8 cellular contexts compared by ENCODE assay signal in the genomic region with DNA sequence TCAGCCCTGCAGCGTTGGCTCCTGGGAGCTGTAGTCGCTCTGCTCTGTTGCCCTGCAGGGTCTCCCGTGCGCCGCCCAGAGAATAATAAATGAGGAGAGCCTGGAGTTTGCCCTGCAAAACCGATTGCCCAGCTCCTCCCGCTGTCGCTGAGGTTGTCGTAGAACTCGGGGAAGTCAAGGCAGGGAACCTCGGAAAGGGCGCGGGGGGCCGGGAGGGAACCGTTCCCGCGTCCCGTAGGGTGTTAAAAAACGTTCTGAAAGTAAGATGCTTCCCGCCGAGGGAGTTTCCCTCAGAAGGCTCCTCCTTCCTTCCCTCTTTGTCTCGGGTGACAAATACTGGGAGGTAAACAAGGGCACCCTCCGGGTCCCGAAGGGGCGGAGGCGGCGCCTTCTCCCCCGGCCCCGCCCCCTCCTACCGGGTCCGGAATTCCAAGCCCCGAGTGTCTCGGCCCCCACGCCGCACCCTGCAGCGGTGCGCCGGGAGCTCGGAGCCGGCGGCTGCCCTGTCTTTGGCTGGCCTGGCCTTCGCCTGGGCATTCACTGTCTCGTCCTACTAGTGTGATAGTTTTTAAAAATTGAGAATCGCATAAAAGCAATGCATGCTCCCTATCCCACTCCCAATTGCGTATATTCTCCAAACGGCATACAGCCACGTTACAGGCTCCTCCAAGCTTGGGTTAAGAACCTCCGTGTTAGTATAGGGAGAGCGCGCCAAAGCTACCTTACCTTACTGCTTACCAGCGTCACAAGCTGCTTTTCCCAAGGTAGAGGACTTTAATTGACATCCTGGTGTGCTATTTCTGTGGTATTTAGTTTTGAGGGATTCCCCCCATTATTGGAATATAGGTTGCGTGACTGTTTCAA. TPM values are rescaled to one million over a fixed set of nuclear protein-coding genes. Genes with fewer than 3 reads are reported as not detected.
DNase-seq lines count a peak whose midpoint lies in the region; ATAC-seq, FAIRE-seq and TF ChIP-seq lines count a peak whose summit lies in the region.

No MANE protein-coding gene starts in this region.

- TF ChIP-seq CTCF in GM13976 (IDR thresholded peaks at IDR 0.05; ENCODE audit: borderline replicate concordance, control extremely low read depth, extremely low read depth, insufficient read depth, missing control alignments) (no peak), NB4 (IDR thresholded peaks at IDR 0.05; ENCODE audit: low read depth, low read length) (no peak), brain microvascular endothelial cell (IDR thresholded peaks at IDR 0.05; ENCODE audit: low read depth, low read length, missing control alignments) (no peak)

- FAIRE-seq in A204.1 (lab: Jason Lieb, UNC): peak; percentile 79

- H3K9me3 ChIP-seq in SJCRH30 (replicated peaks) (no peaks in the 10 kb centered on the region), iPS-18a (ENCODE audit: control insufficient read depth, low read depth, low read length) (no peaks in the 10 kb centered on the region), skeletal muscle tissue (ENCODE audit: control insufficient read depth in 3 of 3, low read length in 3 of 3) (no peaks in the 10 kb centered on the region)

- H3K9ac ChIP-seq in iPS-18a (ENCODE audit: low read length) (peak overlapping the region; percentile 99), skeletal muscle tissue (ENCODE audit: low read depth in 1 of 3, low read length in 3 of 3) (peak overlapping the region; percentile 66 to 77 (median 74))

- in situ Hi-C loops in GM13976 (cut with MboI; ENCODE audit: low sequenced_read_pairs, unreplicated experiment): no loop called here
- in situ Hi-C loops in brain microvascular endothelial cell (cut with HindIII; ENCODE audit: low pct_ligation_motif_present, low sequenced_read_pairs): no loop called here

- H3K36me3 ChIP-seq in SJCRH30 (peaks cover 34% of the 10 kb centered on the region), brain microvascular endothelial cell (replicated peaks) (no peaks in the 10 kb centered on the region), iPS-18a (ENCODE audit: control insufficient read depth, low read depth, low read length) (peaks cover 30% of the 10 kb centered on the region), skeletal muscle tissue (ENCODE audit: control insufficient read depth in 3 of 3, insufficient read depth in 3 of 3, low read length in 3 of 3) (peaks cover 0 to 18% (median 12%) of the 10 kb centered on the region in 3 donors)

- peak; percentile 57 for TF ChIP-seq POLR2A in NB4 (IDR thresholded peaks at IDR 0.05; ENCODE audit: extremely low read depth, insufficient read length)

- H3K27me3 ChIP-seq in SJCRH30 (no peaks in the 10 kb centered on the region; the same call in 1 of the 2 replicates), brain microvascular endothelial cell (replicated peaks) (no peaks in the 10 kb centered on the region), iPS-18a (ENCODE audit: control insufficient read depth, insufficient read depth, low read length) (no peaks in the 10 kb centered on the region), skeletal muscle tissue (ENCODE audit: control insufficient read depth in 3 of 3, insufficient read depth in 3 of 3, low read length in 3 of 3) (no peaks in the 10 kb centered on the region)

- H3K27ac ChIP-seq in SJCRH30 (peak overlapping the region; percentile 99), brain microvascular endothelial cell (peak overlapping the region; percentile 75), iPS-18a (ENCODE audit: low read length) (peak overlapping the region; percentile 95), skeletal muscle tissue (ENCODE audit: low read depth, low read length) (peak overlapping the region; percentile 31)

- DNase-seq in GM13976 (ENCODE audit: low spot score): peak; percentile 80
- peak; percentile 92 for DNase-seq in NB4 (ENCODE audit: low read depth)
- DNase-seq in SJCRH30: peak; percentile 83 to 88
- peak; percentile 56 for DNase-seq in brain microvascular endothelial cell

- H3K4me1 ChIP-seq in SJCRH30 (peaks cover 6% of the 10 kb centered on the region), iPS-18a (ENCODE audit: control insufficient read depth, low read depth, low read length) (peaks cover 17% of the 10 kb centered on the region), skeletal muscle tissue (ENCODE audit: control insufficient read depth in 3 of 3, insufficient read depth in 3 of 3, low read length in 3 of 3) (peaks cover 11 to 14% (median 13%) of the 10 kb centered on the region in 3 donors)

- ATAC-seq in HG02678 (IDR thresholded peaks at IDR 0.05; ENCODE audit: unreplicated experiment): peak; percentile 24

- peak overlapping the region; percentile 73 for H3K4me3 ChIP-seq in NB4 (ENCODE audit: low read depth, low read length)
- peak overlapping the region; percentile 94 for H3K4me3 ChIP-seq in SJCRH30
- H3K4me3 ChIP-seq in brain microvascular endothelial cell (ENCODE audit: low read depth, low read length): peak overlapping the region; percentile 94
- peak overlapping the region; percentile 72 for H3K4me3 ChIP-seq in iPS-18a (ENCODE audit: low read length)
- H3K4me3 ChIP-seq in skeletal muscle tissue (ENCODE audit: low read length in 3 of 3): peak overlapping the region; percentile 87 to 94 (median 91)

RNA-seq across cellular contexts. Expression of a gene that starts 1.0 kb away (rescaled TPM):
- total RNA-seq in SJCRH30 (2014; rRNA removed; shearing (Covaris generic)): 281 and 327 TPM in 2 replicates
- total RNA-seq in skeletal muscle tissue: 39.7 TPM

RNA-seq across cellular contexts. Expression of a gene that starts 35.6 kb away (rescaled TPM):
- 29.0 and 30.6 TPM in 2 replicates for total RNA-seq in SJCRH30 (2014; rRNA removed; shearing (Covaris generic))
- 6.3 TPM for total RNA-seq in skeletal muscle tissue

Comparison
In these comparisons a context has a peak if more than half of its experiments do, and no peak if none do; other contexts are left out.
1. Peak in every context shown above with its lines: DNase-seq, ATAC-seq, H3K4me3 ChIP-seq and H3K27ac ChIP-seq.
2. H3K27ac ChIP-seq: peak in every context shown above with its lines; median percentile 99 in SJCRH30; 95 in iPS-18a; 75 in brain microvascular endothelial cell; 31 in skeletal muscle tissue.